Comparison of ENCODE assay signal across 1 cellular context in the genomic region with DNA sequence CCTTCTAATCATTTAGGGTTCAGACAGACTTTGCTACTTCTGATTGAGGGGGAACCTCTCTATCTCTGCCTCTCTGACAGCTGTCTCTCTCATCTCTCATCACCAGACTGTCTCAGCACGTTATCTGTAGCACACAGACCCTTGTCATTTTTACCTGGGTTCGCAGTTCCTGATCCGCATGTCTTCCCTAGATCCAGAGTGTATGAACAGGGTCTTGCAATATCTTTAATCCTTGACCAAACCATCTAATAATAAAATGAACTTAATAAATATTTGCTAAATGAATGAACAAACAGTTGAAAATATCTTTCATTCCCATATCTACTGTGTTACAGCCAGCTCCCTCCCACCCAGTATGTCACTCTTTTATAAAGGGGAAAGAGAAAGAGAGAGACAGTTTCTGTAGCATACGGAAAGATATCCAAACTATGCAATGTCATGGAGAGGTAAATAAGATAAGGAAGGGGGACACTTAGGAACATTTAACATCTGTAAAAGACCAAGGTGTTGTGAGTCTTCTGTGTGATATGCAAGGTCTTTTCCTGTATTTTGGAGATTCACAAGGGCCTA.
TF ChIP-seq lines count a peak whose summit lies in the region.

No MANE protein-coding gene starts in this region.

TF ChIP-seq in K562, 482 proteins besides CTCF, POLR2A, EP300 and RAD21 (continued from another document and continues in another):
- TF ChIP-seq, protein P1, sequence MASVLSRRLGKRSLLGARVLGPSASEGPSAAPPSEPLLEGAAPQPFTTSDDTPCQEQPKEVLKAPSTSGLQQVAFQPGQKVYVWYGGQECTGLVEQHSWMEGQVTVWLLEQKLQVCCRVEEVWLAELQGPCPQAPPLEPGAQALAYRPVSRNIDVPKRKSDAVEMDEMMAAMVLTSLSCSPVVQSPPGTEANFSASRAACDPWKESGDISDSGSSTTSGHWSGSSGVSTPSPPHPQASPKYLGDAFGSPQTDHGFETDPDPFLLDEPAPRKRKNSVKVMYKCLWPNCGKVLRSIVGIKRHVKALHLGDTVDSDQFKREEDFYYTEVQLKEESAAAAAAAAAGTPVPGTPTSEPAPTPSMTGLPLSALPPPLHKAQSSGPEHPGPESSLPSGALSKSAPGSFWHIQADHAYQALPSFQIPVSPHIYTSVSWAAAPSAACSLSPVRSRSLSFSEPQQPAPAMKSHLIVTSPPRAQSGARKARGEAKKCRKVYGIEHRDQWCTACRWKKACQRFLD (CRISPR knock-in tag; IDR thresholded peaks at IDR 0.05), result 0 out of 2 replicates have a peak, but pooled peaks have one; percentile 44
- TF ChIP-seq HCFC1 (IDR thresholded peaks at IDR 0.05; ENCODE audit: low read depth, low read length), result no peak
- no peak for TF ChIP-seq MEF2D (tag; conservative IDR thresholded peaks at IDR 0.05; ENCODE audit: low read depth)
- TF ChIP-seq, protein P2, sequence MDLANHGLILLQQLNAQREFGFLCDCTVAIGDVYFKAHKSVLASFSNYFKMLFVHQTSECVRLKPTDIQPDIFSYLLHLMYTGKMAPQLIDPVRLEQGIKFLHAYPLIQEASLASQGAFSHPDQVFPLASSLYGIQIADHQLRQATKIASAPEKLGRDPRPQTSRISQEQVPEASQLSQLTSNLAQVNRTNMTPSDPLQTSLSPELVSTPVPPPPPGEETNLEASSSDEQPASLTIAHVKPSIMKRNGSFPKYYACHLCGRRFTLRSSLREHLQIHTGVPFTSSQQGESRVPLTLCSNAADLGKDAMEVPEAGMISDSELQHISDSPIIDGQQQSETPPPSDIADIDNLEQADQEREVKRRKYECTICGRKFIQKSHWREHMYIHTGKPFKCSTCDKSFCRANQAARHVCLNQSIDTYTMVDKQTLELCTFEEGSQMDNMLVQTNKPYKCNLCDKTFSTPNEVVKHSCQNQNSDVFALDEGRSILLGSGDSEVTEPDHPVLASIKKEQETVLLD (IDR thresholded peaks at IDR 0.05), result peak; percentile 75; the same call in 1 of the 2 replicates
- TF ChIP-seq RBM25 (IDR thresholded peaks at IDR 0.05; ENCODE audit: low read depth, low read length, severe bottlenecking), result no peak
- TF ChIP-seq, protein P3, sequence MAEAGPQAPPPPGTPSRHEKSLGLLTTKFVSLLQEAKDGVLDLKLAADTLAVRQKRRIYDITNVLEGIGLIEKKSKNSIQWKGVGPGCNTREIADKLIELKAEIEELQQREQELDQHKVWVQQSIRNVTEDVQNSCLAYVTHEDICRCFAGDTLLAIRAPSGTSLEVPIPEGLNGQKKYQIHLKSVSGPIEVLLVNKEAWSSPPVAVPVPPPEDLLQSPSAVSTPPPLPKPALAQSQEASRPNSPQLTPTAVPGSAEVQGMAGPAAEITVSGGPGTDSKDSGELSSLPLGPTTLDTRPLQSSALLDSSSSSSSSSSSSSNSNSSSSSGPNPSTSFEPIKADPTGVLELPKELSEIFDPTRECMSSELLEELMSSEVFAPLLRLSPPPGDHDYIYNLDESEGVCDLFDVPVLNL (CRISPR knock-in tag; IDR thresholded peaks at IDR 0.05; ENCODE audit: low read depth), result no peak
- TF ChIP-seq, protein P4, sequence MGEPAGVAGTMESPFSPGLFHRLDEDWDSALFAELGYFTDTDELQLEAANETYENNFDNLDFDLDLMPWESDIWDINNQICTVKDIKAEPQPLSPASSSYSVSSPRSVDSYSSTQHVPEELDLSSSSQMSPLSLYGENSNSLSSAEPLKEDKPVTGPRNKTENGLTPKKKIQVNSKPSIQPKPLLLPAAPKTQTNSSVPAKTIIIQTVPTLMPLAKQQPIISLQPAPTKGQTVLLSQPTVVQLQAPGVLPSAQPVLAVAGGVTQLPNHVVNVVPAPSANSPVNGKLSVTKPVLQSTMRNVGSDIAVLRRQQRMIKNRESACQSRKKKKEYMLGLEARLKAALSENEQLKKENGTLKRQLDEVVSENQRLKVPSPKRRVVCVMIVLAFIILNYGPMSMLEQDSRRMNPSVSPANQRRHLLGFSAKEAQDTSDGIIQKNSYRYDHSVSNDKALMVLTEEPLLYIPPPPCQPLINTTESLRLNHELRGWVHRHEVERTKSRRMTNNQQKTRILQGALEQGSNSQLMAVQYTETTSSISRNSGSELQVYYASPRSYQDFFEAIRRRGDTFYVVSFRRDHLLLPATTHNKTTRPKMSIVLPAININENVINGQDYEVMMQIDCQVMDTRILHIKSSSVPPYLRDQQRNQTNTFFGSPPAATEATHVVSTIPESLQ (CRISPR knock-in tag; IDR thresholded peaks at IDR 0.05), result no peak
- TF ChIP-seq, protein P5, sequence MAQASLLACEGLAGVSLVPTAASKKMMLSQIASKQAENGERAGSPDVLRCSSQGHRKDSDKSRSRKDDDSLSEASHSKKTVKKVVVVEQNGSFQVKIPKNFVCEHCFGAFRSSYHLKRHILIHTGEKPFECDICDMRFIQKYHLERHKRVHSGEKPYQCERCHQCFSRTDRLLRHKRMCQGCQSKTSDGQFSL (CRISPR knock-in tag; IDR thresholded peaks at IDR 0.05), result no peak
- TF ChIP-seq, protein P5 (tag; IDR thresholded peaks at IDR 0.05), result no peak
- TF ChIP-seq SIN3A (IDR thresholded peaks at IDR 0.05; ENCODE audit: borderline replicate concordance in 2 of 2, control insufficient read depth in 1 of 2, low read depth in 2 of 2, low read length in 2 of 2), result no peak
- no peak for TF ChIP-seq KDM2B (CRISPR knock-in tag; IDR thresholded peaks at IDR 0.05)
- no peak for TF ChIP-seq ZFPM2 (CRISPR knock-in tag; IDR thresholded peaks at IDR 0.05)
- no peak for TF ChIP-seq DNMT1 (IDR thresholded peaks at IDR 0.05)
- TF ChIP-seq SNIP1 (IDR thresholded peaks at IDR 0.05; ENCODE audit: low read depth), result no peak
- TF ChIP-seq SMC3 (conservative IDR thresholded peaks at IDR 0.05; ENCODE audit: insufficient read depth, low read depth, low read length), result no peak
- peak; percentile 84; the same call in 1 of the 2 replicates for TF ChIP-seq KHSRP (IDR thresholded peaks at IDR 0.05)
- TF ChIP-seq MEF2A (IDR thresholded peaks at IDR 0.05; ENCODE audit: control insufficient read depth, low read depth, low read length), result no peak
- no peak for TF ChIP-seq HOXB6 (CRISPR knock-in tag; IDR thresholded peaks at IDR 0.05; ENCODE audit: borderline replicate concordance)
- no peak for TF ChIP-seq ZNF57 (CRISPR knock-in tag; IDR thresholded peaks at IDR 0.05)
- TF ChIP-seq TAF1 (IDR thresholded peaks at IDR 0.05; ENCODE audit: control insufficient read depth, extremely low read depth, insufficient read depth, low read length, severe bottlenecking), result no peak
- no peak for TF ChIP-seq RBM14 (IDR thresholded peaks at IDR 0.05; ENCODE audit: borderline replicate concordance, insufficient read depth, low read depth, low read length)
- no peak for TF ChIP-seq HDAC8 (tag; IDR thresholded peaks at IDR 0.05)
- TF ChIP-seq, protein P6, sequence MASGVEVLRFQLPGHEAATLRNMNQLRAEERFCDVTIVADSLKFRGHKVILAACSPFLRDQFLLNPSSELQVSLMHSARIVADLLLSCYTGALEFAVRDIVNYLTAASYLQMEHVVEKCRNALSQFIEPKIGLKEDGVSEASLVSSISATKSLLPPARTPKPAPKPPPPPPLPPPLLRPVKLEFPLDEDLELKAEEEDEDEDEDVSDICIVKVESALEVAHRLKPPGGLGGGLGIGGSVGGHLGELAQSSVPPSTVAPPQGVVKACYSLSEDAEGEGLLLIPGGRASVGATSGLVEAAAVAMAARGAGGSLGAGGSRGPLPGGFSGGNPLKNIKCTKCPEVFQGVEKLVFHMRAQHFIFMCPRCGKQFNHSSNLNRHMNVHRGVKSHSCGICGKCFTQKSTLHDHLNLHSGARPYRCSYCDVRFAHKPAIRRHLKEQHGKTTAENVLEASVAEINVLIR (CRISPR knock-in tag; IDR thresholded peaks at IDR 0.05), result no peak
- TF ChIP-seq, protein P7, sequence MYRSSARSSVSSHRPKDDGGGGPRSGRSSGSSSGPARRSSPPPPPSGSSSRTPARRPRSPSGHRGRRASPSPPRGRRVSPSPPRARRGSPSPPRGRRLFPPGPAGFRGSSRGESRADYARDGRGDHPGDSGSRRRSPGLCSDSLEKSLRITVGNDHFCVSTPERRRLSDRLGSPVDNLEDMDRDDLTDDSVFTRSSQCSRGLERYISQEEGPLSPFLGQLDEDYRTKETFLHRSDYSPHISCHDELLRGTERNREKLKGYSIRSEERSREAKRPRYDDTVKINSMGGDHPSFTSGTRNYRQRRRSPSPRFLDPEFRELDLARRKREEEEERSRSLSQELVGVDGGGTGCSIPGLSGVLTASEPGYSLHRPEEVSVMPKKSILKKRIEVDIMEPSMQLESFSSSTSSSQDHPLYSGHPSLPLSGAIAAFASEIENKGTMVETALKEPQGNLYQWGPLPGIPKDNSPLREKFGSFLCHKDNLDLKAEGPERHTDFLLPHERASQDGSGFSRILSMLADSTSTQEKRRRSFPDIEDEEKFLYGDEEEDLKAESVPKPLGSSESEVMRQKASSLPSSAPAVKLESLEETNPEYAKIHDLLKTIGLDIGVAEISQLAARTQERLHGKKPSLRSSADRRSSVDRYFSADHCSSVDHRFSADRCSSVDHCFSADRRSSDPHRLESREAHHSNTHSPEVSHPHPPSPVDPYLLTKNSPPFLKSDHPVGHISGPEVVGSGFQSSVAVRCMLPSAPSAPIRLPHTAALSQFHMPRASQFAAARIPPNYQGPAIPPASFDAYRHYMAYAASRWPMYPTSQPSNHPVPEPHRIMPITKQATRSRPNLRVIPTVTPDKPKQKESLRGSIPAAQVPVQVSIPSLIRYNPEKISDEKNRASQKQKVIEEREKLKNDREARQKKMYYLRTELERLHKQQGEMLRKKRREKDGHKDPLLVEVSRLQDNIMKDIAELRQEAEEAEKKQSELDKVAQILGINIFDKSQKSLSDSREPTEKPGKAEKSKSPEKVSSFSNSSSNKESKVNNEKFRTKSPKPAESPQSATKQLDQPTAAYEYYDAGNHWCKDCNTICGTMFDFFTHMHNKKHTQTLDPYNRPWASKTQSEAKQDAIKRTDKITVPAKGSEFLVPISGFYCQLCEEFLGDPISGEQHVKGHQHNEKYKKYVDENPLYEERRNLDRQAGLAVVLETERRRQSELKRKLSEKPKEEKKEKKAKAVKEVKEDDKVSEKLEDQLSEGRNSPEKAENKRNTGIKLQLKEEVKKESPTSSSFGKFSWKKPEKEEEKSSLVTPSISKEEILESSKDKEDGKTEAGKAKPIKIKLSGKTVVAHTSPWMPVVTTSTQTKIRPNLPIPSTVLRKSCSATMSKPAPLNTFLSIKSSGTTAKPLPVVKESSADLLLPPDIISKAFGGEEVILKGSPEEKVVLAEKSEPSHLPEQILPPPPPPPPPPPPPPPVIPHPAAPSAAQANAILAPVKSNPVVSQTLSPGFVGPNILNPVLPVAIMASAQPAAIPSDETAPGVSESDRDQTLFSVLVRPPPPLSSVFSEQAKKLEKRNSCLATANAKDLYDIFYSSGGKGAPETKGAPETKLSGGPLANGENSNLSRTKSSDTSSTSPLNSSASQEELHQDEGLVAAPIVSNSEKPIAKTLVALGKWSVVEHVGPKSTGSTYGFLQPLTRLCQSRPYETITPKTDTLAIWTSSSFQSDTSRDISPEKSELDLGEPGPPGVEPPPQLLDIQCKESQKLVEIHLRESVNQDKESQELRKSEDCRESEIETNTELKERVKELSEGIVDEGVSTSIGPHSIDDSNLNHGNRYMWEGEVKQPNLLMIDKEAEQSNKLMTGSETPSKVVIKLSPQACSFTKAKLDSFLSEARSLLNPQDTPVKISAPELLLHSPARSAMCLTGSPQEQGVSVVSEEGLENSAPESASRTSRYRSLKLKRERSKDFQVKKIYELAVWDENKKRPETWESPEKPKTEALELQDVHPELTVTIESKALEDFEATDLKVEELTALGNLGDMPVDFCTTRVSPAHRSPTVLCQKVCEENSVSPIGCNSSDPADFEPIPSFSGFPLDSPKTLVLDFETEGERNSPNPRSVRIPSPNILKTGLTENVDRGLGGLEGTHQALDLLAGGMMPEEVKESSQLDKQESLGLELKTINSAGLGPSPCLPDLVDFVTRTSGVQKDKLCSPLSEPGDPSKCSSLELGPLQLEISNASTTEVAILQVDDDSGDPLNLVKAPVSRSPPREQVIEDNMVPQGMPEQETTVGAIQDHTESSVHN (IDR thresholded peaks at IDR 0.05; ENCODE audit: borderline replicate concordance in 1 of 2, low read depth in 1 of 2), result 0 out of 4 replicates have a peak, but pooled peaks of 1 of the 2 experiments have one; percentile 16
- TF ChIP-seq MAFG (tag; conservative IDR thresholded peaks at IDR 0.05), result no peak
- no peak for TF ChIP-seq RHOXF2B (CRISPR knock-in tag; conservative IDR thresholded peaks at IDR 0.05)
- TF ChIP-seq MYNN (IDR thresholded peaks at IDR 0.05), result no peak; the same call in 1 of the 2 replicates
- no peak for TF ChIP-seq MYNN (CRISPR knock-in tag; IDR thresholded peaks at IDR 0.05)
- TF ChIP-seq, protein P8, sequence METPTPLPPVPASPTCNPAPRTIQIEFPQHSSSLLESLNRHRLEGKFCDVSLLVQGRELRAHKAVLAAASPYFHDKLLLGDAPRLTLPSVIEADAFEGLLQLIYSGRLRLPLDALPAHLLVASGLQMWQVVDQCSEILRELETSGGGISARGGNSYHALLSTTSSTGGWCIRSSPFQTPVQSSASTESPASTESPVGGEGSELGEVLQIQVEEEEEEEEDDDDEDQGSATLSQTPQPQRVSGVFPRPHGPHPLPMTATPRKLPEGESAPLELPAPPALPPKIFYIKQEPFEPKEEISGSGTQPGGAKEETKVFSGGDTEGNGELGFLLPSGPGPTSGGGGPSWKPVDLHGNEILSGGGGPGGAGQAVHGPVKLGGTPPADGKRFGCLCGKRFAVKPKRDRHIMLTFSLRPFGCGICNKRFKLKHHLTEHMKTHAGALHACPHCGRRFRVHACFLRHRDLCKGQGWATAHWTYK (CRISPR knock-in tag; IDR thresholded peaks at IDR 0.05), result no peak
- TF ChIP-seq KLF1 (tag; IDR thresholded peaks at IDR 0.05), result no peak
- TF ChIP-seq, protein P9, sequence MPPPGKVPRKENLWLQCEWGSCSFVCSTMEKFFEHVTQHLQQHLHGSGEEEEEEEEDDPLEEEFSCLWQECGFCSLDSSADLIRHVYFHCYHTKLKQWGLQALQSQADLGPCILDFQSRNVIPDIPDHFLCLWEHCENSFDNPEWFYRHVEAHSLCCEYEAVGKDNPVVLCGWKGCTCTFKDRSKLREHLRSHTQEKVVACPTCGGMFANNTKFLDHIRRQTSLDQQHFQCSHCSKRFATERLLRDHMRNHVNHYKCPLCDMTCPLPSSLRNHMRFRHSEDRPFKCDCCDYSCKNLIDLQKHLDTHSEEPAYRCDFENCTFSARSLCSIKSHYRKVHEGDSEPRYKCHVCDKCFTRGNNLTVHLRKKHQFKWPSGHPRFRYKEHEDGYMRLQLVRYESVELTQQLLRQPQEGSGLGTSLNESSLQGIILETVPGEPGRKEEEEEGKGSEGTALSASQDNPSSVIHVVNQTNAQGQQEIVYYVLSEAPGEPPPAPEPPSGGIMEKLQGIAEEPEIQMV (tag; conservative IDR thresholded peaks at IDR 0.05; ENCODE audit: low read depth), result no peak
- no peak for TF ChIP-seq ZC3H11A (IDR thresholded peaks at IDR 0.05; ENCODE audit: low read depth, low read length)
- TF ChIP-seq, protein P10, sequence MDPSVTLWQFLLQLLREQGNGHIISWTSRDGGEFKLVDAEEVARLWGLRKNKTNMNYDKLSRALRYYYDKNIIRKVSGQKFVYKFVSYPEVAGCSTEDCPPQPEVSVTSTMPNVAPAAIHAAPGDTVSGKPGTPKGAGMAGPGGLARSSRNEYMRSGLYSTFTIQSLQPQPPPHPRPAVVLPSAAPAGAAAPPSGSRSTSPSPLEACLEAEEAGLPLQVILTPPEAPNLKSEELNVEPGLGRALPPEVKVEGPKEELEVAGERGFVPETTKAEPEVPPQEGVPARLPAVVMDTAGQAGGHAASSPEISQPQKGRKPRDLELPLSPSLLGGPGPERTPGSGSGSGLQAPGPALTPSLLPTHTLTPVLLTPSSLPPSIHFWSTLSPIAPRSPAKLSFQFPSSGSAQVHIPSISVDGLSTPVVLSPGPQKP (CRISPR knock-in tag; IDR thresholded peaks at IDR 0.05), result no peak
